In the genomic region with DNA sequence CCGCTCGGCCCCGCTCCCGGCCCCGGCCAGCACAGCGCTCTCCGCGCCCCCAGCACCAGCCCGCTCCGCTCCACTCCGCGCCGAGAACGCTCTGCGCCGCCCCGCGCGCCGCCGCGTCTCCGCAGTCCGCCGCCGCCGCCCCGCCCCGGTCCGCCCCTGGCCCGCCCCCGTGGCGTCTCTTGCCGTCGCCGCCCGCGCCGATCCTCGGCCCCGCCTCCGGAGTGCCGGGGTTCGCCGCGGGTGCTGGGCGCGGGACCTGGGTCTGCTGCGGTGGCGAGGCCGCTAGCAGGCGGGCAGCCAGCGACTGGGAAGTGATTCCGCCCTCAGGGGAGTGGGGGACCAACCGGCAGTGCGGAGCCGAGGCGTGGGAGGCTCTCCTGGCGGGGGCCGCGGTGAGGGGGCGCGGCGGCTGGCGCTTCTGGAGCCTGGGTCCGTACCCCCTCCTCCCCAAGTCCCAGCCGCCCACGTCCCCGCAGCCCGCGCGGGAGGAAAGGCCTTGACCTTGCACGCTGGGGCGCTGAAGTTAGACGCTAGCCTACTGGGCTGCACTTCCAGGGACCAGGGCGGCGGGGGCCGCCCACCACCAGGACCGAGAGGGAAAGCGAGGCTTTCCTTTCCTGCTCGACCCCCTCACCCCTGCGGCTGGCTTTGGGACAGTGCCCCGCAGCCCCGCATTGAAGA, we compare ENCODE assay signal across 1 cellular context.
A peak's percentile ranks its signal among the peaks of the same experiment; 100 is the strongest.
TF ChIP-seq lines count a peak whose summit lies in the region.

A gene with protein sequence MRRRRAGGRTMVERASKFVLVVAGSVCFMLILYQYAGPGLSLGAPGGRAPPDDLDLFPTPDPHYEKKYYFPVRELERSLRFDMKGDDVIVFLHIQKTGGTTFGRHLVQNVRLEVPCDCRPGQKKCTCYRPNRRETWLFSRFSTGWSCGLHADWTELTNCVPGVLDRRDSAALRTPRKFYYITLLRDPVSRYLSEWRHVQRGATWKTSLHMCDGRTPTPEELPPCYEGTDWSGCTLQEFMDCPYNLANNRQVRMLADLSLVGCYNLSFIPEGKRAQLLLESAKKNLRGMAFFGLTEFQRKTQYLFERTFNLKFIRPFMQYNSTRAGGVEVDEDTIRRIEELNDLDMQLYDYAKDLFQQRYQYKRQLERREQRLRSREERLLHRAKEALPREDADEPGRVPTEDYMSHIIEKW (minus strand): TSS at position 93 of the 681 bp plus-strand sequence. CDS start 305 bp downstream, outside the sequence.

TF ChIP-seq in HepG2, 621 proteins besides CTCF, POLR2A, EP300 and RAD21 (continued from another document):
- TF ChIP-seq ZNF740 (CRISPR knock-in tag; IDR thresholded peaks at IDR 0.05) (peak; percentile 45; the same call in 1 of the 2 replicates), ZNF570 (CRISPR knock-in tag; IDR thresholded peaks at IDR 0.05; ENCODE audit: borderline replicate concordance) (no peak), ZNF781 (CRISPR knock-in tag; IDR thresholded peaks at IDR 0.05; ENCODE audit: borderline replicate concordance, not compliant biosample characterization) (no peak), POLR2AphosphoS2 (IDR thresholded peaks at IDR 0.05; ENCODE audit: low read depth, low read length) (no peak), ZNF75D (CRISPR knock-in tag; IDR thresholded peaks at IDR 0.05; ENCODE audit: borderline replicate concordance) (no peak), ZNF484 (CRISPR knock-in tag; IDR thresholded peaks at IDR 0.05; ENCODE audit: borderline replicate concordance, low read depth) (no peak; the same call in 1 of the 2 replicates), ZNF557 (CRISPR knock-in tag; IDR thresholded peaks at IDR 0.05) (no peak), ZC3H13 (CRISPR knock-in tag; IDR thresholded peaks at IDR 0.05) (no peak)
- TF ChIP-seq, protein P1, sequence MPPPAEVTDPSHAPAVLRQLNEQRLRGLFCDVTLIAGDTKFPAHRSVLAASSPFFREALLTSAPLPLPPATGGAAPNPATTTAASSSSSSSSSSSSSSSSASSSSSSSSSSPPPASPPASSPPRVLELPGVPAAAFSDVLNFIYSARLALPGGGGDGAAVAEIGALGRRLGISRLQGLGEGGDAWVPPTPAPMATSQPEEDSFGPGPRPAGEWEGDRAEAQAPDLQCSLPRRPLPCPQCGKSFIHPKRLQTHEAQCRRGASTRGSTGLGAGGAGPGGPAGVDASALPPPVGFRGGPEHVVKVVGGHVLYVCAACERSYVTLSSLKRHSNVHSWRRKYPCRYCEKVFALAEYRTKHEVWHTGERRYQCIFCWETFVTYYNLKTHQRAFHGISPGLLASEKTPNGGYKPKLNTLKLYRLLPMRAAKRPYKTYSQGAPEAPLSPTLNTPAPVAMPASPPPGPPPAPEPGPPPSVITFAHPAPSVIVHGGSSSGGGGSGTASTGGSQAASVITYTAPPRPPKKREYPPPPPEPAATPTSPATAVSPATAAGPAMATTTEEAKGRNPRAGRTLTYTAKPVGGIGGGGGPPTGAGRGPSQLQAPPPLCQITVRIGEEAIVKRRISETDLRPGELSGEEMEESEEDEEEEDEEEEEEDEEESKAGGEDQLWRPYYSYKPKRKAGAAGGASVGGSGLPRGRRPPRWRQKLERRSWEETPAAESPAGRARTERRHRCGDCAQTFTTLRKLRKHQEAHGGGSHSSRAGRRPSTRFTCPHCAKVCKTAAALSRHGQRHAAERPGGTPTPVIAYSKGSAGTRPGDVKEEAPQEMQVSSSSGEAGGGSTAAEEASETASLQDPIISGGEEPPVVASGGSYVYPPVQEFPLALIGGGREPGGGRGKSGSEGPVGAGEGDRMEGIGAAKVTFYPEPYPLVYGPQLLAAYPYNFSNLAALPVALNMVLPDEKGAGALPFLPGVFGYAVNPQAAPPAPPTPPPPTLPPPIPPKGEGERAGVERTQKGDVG (CRISPR knock-in tag; IDR thresholded peaks at IDR 0.05; ENCODE audit: borderline replicate concordance): no peak; the same call in 1 of the 2 replicates
TF ChIP-seq in HepG2: peak in this region for 150.
